11 cellular contexts compared by ENCODE assay signal in genomic region chr14:99654235-99655000, GRCh38. TPM values are rescaled to one million over a fixed set of nuclear protein-coding genes. Genes with fewer than 3 reads are reported as not detected.
DNase-seq lines count a peak whose midpoint lies in the region; ATAC-seq and TF ChIP-seq lines count a peak whose summit lies in the region.
"Had no signal": no experiment of that assay in that cellular context is flagged by ENCODE, and none has a peak within 500 bp of the region (broad histone marks: within the 10 kb centered on the region; RNA-seq: fewer than 3 reads in every experiment).

No MANE protein-coding gene starts in this region.

- H3K4me1 ChIP-seq in PC-3 (ENCODE audit: insufficient read depth, low read length) = no peaks in the 10 kb centered on the region
- H3K4me1 ChIP-seq: SJSA1 had no signal

- H3K9ac ChIP-seq in PC-3 (ENCODE audit: low read length) = no peak overlapping the region

- H3K4me2 ChIP-seq in PC-3 (ENCODE audit: low read length) = no peak overlapping the region

- H3K27me3 ChIP-seq in PC-3 (ENCODE audit: low read length) = no peaks in the 10 kb centered on the region
- H3K27me3 ChIP-seq: SJSA1 had no signal

- H3K9me3 ChIP-seq in PC-3 (ENCODE audit: low read length) = no peaks in the 10 kb centered on the region
- H3K9me3 ChIP-seq: SJSA1 had no signal

- CTCF ChIA-PET in PC-3 (lab: Charles Lee) (interaction anchor here (0.5 kb wide), 1 partner anchor 9 kb away, joined by 3 read pairs; no protein-coding TSS in a partner anchor), GM10248 (lab: Yijun Ruan, JAX) (interaction anchor here (1.0 to 1.6 kb wide), 3 partner anchors 24 to 293 kb away, joined by 3 read pairs; no protein-coding TSS in a partner anchor)

- TF ChIP-seq CTCF in PC-3 (conservative IDR thresholded peaks at IDR 0.05; ENCODE audit: low read depth, low read length) (no peak), fibroblast of mammary gland (conservative IDR thresholded peaks at IDR 0.05; ENCODE audit: control insufficient read depth, insufficient read depth, low read depth, low read length) (no peak), GM10248 (IDR thresholded peaks at IDR 0.05; ENCODE audit: control extremely low read depth, extremely low read depth, low read depth, missing control alignments) (no peak)

- intact Hi-C loops in PC-3 (cut with micrococcal nuclease) (no loop called here), posterior vena cava (cut with DNase I) (no loop called here)

- H3K79me2 ChIP-seq in PC-3 (ENCODE audit: low read length) = no peaks in the 10 kb centered on the region

- ATAC-seq in PC-3 (peak; percentile 40), HG03108 (IDR thresholded peaks at IDR 0.05; ENCODE audit: unreplicated experiment) (no peak), GM21367 (IDR thresholded peaks at IDR 0.05; ENCODE audit: unreplicated experiment) (no peak), GM21619 (IDR thresholded peaks at IDR 0.05; ENCODE audit: unreplicated experiment) (no peak)

- BruUV-seq in PC-3 (replicated peaks; lab: Mats Ljungman, UMichigan) = no TSS peak

- no peak overlapping the region for H3K27ac ChIP-seq in PC-3 (ENCODE audit: low read length)
- H3K27ac ChIP-seq: SJSA1 had no signal

- no peaks in the 10 kb centered on the region for H3K9me2 ChIP-seq in PC-3 (replicated peaks; ENCODE audit: low read length)

- no peak overlapping the region for H2AFZ ChIP-seq in PC-3 (ENCODE audit: low read length)

- no peaks in the 10 kb centered on the region for H3F3A ChIP-seq in PC-3 (ENCODE audit: low read length, unreplicated experiment)

- POLR2A ChIA-PET in PC-3 (lab: Charles Lee; ENCODE audit: unreplicated experiment) = interaction anchor here (0.6 kb wide), 1 partner anchor 174 kb away, joined by 3 read pairs; the partner anchor contains the start of gene SETD3
- POLR2A ChIA-PET in GM10248 (lab: Yijun Ruan, JAX) = no interaction called here

- H3K36me3 ChIP-seq in PC-3 (ENCODE audit: low read depth, low read length) = no peaks in the 10 kb centered on the region
- H3K36me3 ChIP-seq: SJSA1 had no signal

- no peaks in the 10 kb centered on the region for H4K20me1 ChIP-seq in PC-3 (ENCODE audit: low read length)

- DNase-seq in GM04503 (ENCODE audit: low read depth) (peak; percentile 46), PC-3 (no peak), fibroblast of mammary gland (ENCODE audit: low read depth) (peak; percentile 78), posterior vena cava (ENCODE audit: low spot score) (peak; percentile 86), GM10248 (ENCODE audit: extremely low spot score) (no peak)
- DNase-seq: activated naive CD8-positive, alpha-beta T cell treated with anti-CD3 and anti-CD28 coated beads, Interleukin-2, amount 10 ng/mL, durations not matched to agents 7 days and 5 days; kidney glomerular epithelial cell had no signal

- H3K4me3 ChIP-seq in PC-3 (ENCODE audit: low read length) (no peak overlapping the region), fibroblast of mammary gland (ENCODE audit: control insufficient read depth, low read depth, low read length) (no peak overlapping the region)
- H3K4me3 ChIP-seq: SJSA1 had no signal

RNA-seq across cellular contexts. Expression of gene HHIPL1, which starts 9.5 kb away (rescaled TPM):
- total RNA-seq in PC-3 (2014; rRNA removed) = 0.84 and 0.92 TPM in 2 replicates
- total RNA-seq in posterior vena cava = 10 to 100 TPM; 10.9 to 11.6 TPM

RNA-seq across cellular contexts. Expression of gene CYP46A1, which starts 29.7 kb away (rescaled TPM):
- total RNA-seq in PC-3 (2014; rRNA removed) (0.52 and 1.2 TPM in 2 replicates), posterior vena cava (1 to 10 TPM; 1.3 TPM)

RNA-seq across cellular contexts. Expression of gene CCDC85C, which starts 50.4 kb away (rescaled TPM):
- total RNA-seq in PC-3 (2014; rRNA removed) = 36.4 and 44.6 TPM in 2 replicates
- total RNA-seq in posterior vena cava = 10 to 100 TPM; 19.8 to 28.2 TPM

Comparison
In these comparisons a context has a peak if more than half of its experiments do, and no peak if none do; other contexts are left out.
1. DNase-seq: peak in GM04503 (single experiment), fibroblast of mammary gland (single experiment) and posterior vena cava (single experiment); none in PC-3 (single experiment) and GM10248 (single experiment).